Comparison of ENCODE assay signal across 8 cellular contexts in genomic region chr6:151014404-151015150, GRCh38.
A peak's percentile ranks its signal among the peaks of the same experiment; 100 is the strongest.
DNase-seq lines count a peak whose midpoint lies in the region; ATAC-seq and TF ChIP-seq lines count a peak whose summit lies in the region.

No MANE protein-coding gene starts in this region.

- H2AFZ ChIP-seq in MM.1S (ENCODE audit: low read length): no peak overlapping the region
- no peak overlapping the region for H2AFZ ChIP-seq in SU-DHL-6 (ENCODE audit: low read depth, low read length, severe bottlenecking)

- TF ChIP-seq CTCF in MM.1S (IDR thresholded peaks at IDR 0.05; ENCODE audit: low read length): peak; percentile 76
- TF ChIP-seq CTCF in SU-DHL-6 (IDR thresholded peaks at IDR 0.05; ENCODE audit: insufficient read depth, low read length, poor library complexity, severe bottlenecking): peak; percentile 60
- TF ChIP-seq CTCF in sigmoid colon (IDR thresholded peaks at IDR 0.05): peak; percentile 89 to 100 (median 97)

- H3F3A ChIP-seq in MM.1S (ENCODE audit: insufficient read depth, low read length): no peaks in the 10 kb centered on the region
- 0 out of 2 replicates have a peak, but pooled peaks cover 2% of the 10 kb centered on the region for H3F3A ChIP-seq in SU-DHL-6 (ENCODE audit: insufficient read depth)

- H3K27me3 ChIP-seq in MM.1S (replicated peaks; ENCODE audit: insufficient read depth, low read length): no peaks in the 10 kb centered on the region
- H3K27me3 ChIP-seq in SU-DHL-6 (ENCODE audit: low read length): no peaks in the 10 kb centered on the region
- H3K27me3 ChIP-seq in adipocyte (replicated peaks; ENCODE audit: control insufficient read depth, insufficient read depth, low read length): no peaks in the 10 kb centered on the region
- no peaks in the 10 kb centered on the region for H3K27me3 ChIP-seq in sigmoid colon

- TF ChIP-seq EP300 in sigmoid colon (IDR thresholded peaks at IDR 0.05): no peak

- no peaks in the 10 kb centered on the region for H3K79me2 ChIP-seq in MM.1S (ENCODE audit: low read length)
- no peaks in the 10 kb centered on the region for H3K79me2 ChIP-seq in SU-DHL-6 (ENCODE audit: insufficient read depth, low read length)

- H3K4me3 ChIP-seq in MM.1S (ENCODE audit: low read length): no peak overlapping the region
- H3K4me3 ChIP-seq in SU-DHL-6 (ENCODE audit: insufficient read depth, low read length, poor library complexity, severe bottlenecking): no peak overlapping the region
- no peak overlapping the region for H3K4me3 ChIP-seq in adipocyte (ENCODE audit: low read length)
- H3K4me3 ChIP-seq in sigmoid colon: peak overlapping the region in 1 of 4 donors; percentile 11

- H4K20me1 ChIP-seq in MM.1S (ENCODE audit: insufficient read depth, low read length) (no peaks in the 10 kb centered on the region), SU-DHL-6 (ENCODE audit: low read depth, low read length) (no peaks in the 10 kb centered on the region)

- peak; percentile 79 for ATAC-seq in GM21529 (IDR thresholded peaks at IDR 0.05; ENCODE audit: unreplicated experiment)
- ATAC-seq in HG03469 (IDR thresholded peaks at IDR 0.05; ENCODE audit: unreplicated experiment): no peak

- H3K4me2 ChIP-seq in MM.1S (ENCODE audit: low read depth, low read length): no peak overlapping the region
- no peak overlapping the region for H3K4me2 ChIP-seq in SU-DHL-6 (ENCODE audit: low read depth, low read length, poor library complexity, severe bottlenecking)

- no peak overlapping the region for H3K9ac ChIP-seq in MM.1S (ENCODE audit: low read length)
- no peak overlapping the region for H3K9ac ChIP-seq in SU-DHL-6 (ENCODE audit: low read length)
- H3K9ac ChIP-seq in adipocyte (ENCODE audit: low read length): peak overlapping the region; percentile 51

- H3K4me1 ChIP-seq in MM.1S (ENCODE audit: low read length) (no peaks in the 10 kb centered on the region), adipocyte (ENCODE audit: control insufficient read depth, insufficient read depth, low read length) (peaks cover 8% of the 10 kb centered on the region), sigmoid colon (peaks cover 0 to 18% (median 2%) of the 10 kb centered on the region in 4 donors)

- H3K27ac ChIP-seq in MM.1S (ENCODE audit: low read length) (no peak overlapping the region), SU-DHL-6 (ENCODE audit: low read depth, low read length) (no peak overlapping the region), sigmoid colon (peak overlapping the region in 3 of 4 donors; percentile 11 to 62 (median 50))

- DNase-seq in D341Med (ENCODE audit: low spot score): peak; percentile 77
- DNase-seq in MM.1S: peak; percentile 42
- peak; percentile 78 for DNase-seq in adipocyte (ENCODE audit: low read depth)
- peak; percentile 24 for DNase-seq in hepatic stellate cell (ENCODE audit: low spot score)
- DNase-seq in sigmoid colon: peak; percentile 89

- H3K36me3 ChIP-seq in MM.1S (replicated peaks; ENCODE audit: insufficient read depth, low read length) (no peaks in the 10 kb centered on the region), SU-DHL-6 (ENCODE audit: low read length) (peaks cover 26% of the 10 kb centered on the region; the same call in 1 of the 2 replicates), adipocyte (ENCODE audit: control insufficient read depth, insufficient read depth, low read length, severe bottlenecking) (peaks cover 35% of the 10 kb centered on the region), sigmoid colon (no peaks in the 10 kb centered on the region)

- WGBS in sigmoid colon, 2 donors: 57 to 59% methylated on average over 6 of the region's 6 CpGs

- intact Hi-C loops in sigmoid colon (cut with DNase I): loop anchor here (1.0 to 2.0 kb wide), 3 partner anchors 122 to 310 kb away; no protein-coding TSS in a partner anchor

- no peaks in the 10 kb centered on the region for H3K9me3 ChIP-seq in MM.1S (replicated peaks; ENCODE audit: insufficient read depth, low read length)
- H3K9me3 ChIP-seq in SU-DHL-6 (ENCODE audit: insufficient read depth, low read length): no peaks in the 10 kb centered on the region
- no peaks in the 10 kb centered on the region for H3K9me3 ChIP-seq in adipocyte (ENCODE audit: control insufficient read depth, low read length)
- H3K9me3 ChIP-seq in sigmoid colon: no peaks in the 10 kb centered on the region

- H3K9me2 ChIP-seq in MM.1S (replicated peaks; ENCODE audit: insufficient read depth, low read length) (no peaks in the 10 kb centered on the region), SU-DHL-6 (replicated peaks; ENCODE audit: insufficient read depth, low read length) (no peaks in the 10 kb centered on the region)

- TF ChIP-seq POLR2A in sigmoid colon (IDR thresholded peaks at IDR 0.05): no peak

Comparison
In these comparisons a context has a peak if more than half of its experiments do, and no peak if none do; other contexts are left out.
1. DNase-seq: peak in every context shown above with its lines; median percentile 89 in sigmoid colon; 78 in adipocyte; 77 in D341Med; 42 in MM.1S; 24 in hepatic stellate cell.
2. H3K27ac ChIP-seq: peak in sigmoid colon (3 of 4); none in MM.1S (single experiment) and SU-DHL-6 (single experiment).
3. Peak in every context shown above with its lines, with median percentiles within 50 percentile points of each other: CTCF ChIP-seq.